ENCODE assay signal across 8 cellular contexts in genomic region chr16:2428051-2428786, GRCh38. TPM values are rescaled to one million over a fixed set of nuclear protein-coding genes. Genes with fewer than 3 reads are reported as not detected.
DNase-seq lines count a peak whose midpoint lies in the region; ATAC-seq and TF ChIP-seq lines count a peak whose summit lies in the region.

No MANE protein-coding gene starts in this region.

- peak overlapping the region; percentile 33 to 83 (median 57) for H3K27ac ChIP-seq in body of pancreas
- peak overlapping the region; percentile 67 to 85 (median 72) for H3K27ac ChIP-seq in stomach

- H3K36me3 ChIP-seq in Caco-2 (ENCODE audit: control insufficient read depth, insufficient read depth, low read length) (no peaks in the 10 kb centered on the region; the same call in 1 of the 2 replicates), body of pancreas (replicated peaks in 1 of 2; ENCODE audit: insufficient read depth in 1 of 2, low read depth in 2 of 2) (no peaks in the 10 kb centered on the region), stomach (peaks cover 4 to 14% (median 9%) of the 10 kb centered on the region in 4 donors)

- POLR2A ChIA-PET in Caco-2 (lab: Charles Lee): interaction anchor here (0.6 kb wide), 2 partner anchors 46 to 1667 kb away, joined by 3 to 5 read pairs; no protein-coding TSS in a partner anchor

- DNase-seq in Caco-2 (peak; percentile 70 to 75), GM20000 (ENCODE audit: low spot score) (peak; percentile 61), NCI-H2196 treated with DMSO at 0.1 percent for 48 hours (lab: John Stamatoyannopoulos, UW; ENCODE audit: unreplicated experiment) (peak; percentile 17), body of pancreas (peak; percentile 44 to 61 (median 54)), kidney tubule cell (ENCODE audit: low spot score) (peak; percentile 56), stomach (peak; percentile 40), NCI-H1436 treated with DMSO at 0.1 percent for 48 hours (lab: John Stamatoyannopoulos, UW) (no peak)

- peak overlapping the region; percentile 92 for H3K27ac Mint-ChIP-seq in Caco-2 (ENCODE audit: unreplicated experiment)

- 33 to 66% methylated on average over 12 to 28 of the region's 28 CpGs for WGBS in body of pancreas, 2 donors
- WGBS in stomach, 5 donors: 29 to 46% (median 31%) methylated on average over 18 to 28 of the region's 28 CpGs

- TF ChIP-seq POLR2A in body of pancreas (IDR thresholded peaks at IDR 0.05) (no peak), stomach (IDR thresholded peaks at IDR 0.05) (no peak)

- peak in 1 of 2 experiments; percentile 41 for TF ChIP-seq CTCF in Caco-2 (IDR thresholded peaks at IDR 0.05; ENCODE audit: insufficient read depth in 1 of 2, low read depth in 1 of 2, low read length in 1 of 2, severe bottlenecking in 1 of 2, unreplicated experiment in 1 of 2)
- TF ChIP-seq CTCF in GM20000 (IDR thresholded peaks at IDR 0.05; ENCODE audit: extremely low read depth, missing control alignments): no peak
- TF ChIP-seq CTCF in body of pancreas (IDR thresholded peaks at IDR 0.05): peak in 4 of 7 experiments; percentile 34 to 49 (median 40)
- peak in 2 of 7 experiments; percentile 16 to 22 for TF ChIP-seq CTCF in stomach (IDR thresholded peaks at IDR 0.05)

- H3K36me3 Mint-ChIP-seq in Caco-2 (ENCODE audit: insufficient read depth, unreplicated experiment): peaks cover 42% of the 10 kb centered on the region

- TF ChIP-seq EP300 in stomach (IDR thresholded peaks at IDR 0.05): no peak

- no peaks in the 10 kb centered on the region for H3K9me3 Mint-ChIP-seq in Caco-2 (ENCODE audit: unreplicated experiment)

- H3K4me1 Mint-ChIP-seq in Caco-2 (ENCODE audit: low read depth, unreplicated experiment): peaks cover 21% of the 10 kb centered on the region

- BruUV-seq in Caco-2 (replicated peaks; lab: Mats Ljungman, UMichigan): TSS peak; percentile 85

- ATAC-seq in body of pancreas (peak; percentile 12), HG03175 (IDR thresholded peaks at IDR 0.05; ENCODE audit: unreplicated experiment) (no peak)

- peak overlapping the region; percentile 70 for H3K4me3 ChIP-seq in Caco-2 (ENCODE audit: low read depth, low read length)
- peak overlapping the region; percentile 13 to 45 for H3K4me3 ChIP-seq in body of pancreas
- H3K4me3 ChIP-seq in stomach: peak overlapping the region; percentile 65 to 97 (median 89)

- peak overlapping the region; percentile 90 for H3K4me3 Mint-ChIP-seq in Caco-2 (ENCODE audit: unreplicated experiment)

- CTCF ChIA-PET in Caco-2 (lab: Charles Lee): interaction anchor here (0.6 to 1.3 kb wide), 5 partner anchors 10 to 100 kb away, joined by 3 to 4 read pairs (median 3); no protein-coding TSS in a partner anchor

- H3K27me3 Mint-ChIP-seq in Caco-2 (ENCODE audit: insufficient read depth, unreplicated experiment): no peaks in the 10 kb centered on the region

- H3K27me3 ChIP-seq in Caco-2 (replicated peaks; ENCODE audit: control insufficient read depth, insufficient read depth, low read length) (no peaks in the 10 kb centered on the region), body of pancreas (no peaks in the 10 kb centered on the region), stomach (no peaks in the 10 kb centered on the region)

- H3K4me1 ChIP-seq in Caco-2: peaks cover 15% of the 10 kb centered on the region
- H3K4me1 ChIP-seq in body of pancreas: peaks cover 18% of the 10 kb centered on the region
- peaks cover 12 to 31% (median 19%) of the 10 kb centered on the region in 4 donors for H3K4me1 ChIP-seq in stomach

- intact Hi-C loops in Caco-2 (cut with micrococcal nuclease; ENCODE audit: unreplicated experiment): loop anchor here (2.0 to 10.0 kb wide), 2 partner anchors 87 to 163 kb away; partner anchors contain the start of genes ABCA3 and RNPS1
- intact Hi-C loops in body of pancreas (cut with DNase I): loop anchor here (5.0 kb wide), 1 partner anchor 91 kb away; no protein-coding TSS in a partner anchor
- intact Hi-C loops in stomach (cut with DNase I; ENCODE audit: low total_unique reads): no loop called here

- H3K9me3 ChIP-seq in Caco-2: no peaks in the 10 kb centered on the region
- H3K9me3 ChIP-seq in body of pancreas: no peaks in the 10 kb centered on the region
- no peaks in the 10 kb centered on the region for H3K9me3 ChIP-seq in stomach

RNA-seq across cellular contexts. Expression of gene CCNF, which starts 1.0 kb away (rescaled TPM):
- total RNA-seq in Caco-2 (2022): 48.7 and 52.4 TPM in 2 replicates
- 1 to 10 TPM in 1 of 2 donors, under 1 TPM in 1; 0.99 to 2.3 TPM for total RNA-seq in body of pancreas
- 1 to 10 TPM; 1.3 to 7.8 (median 5.2) TPM for total RNA-seq in stomach
- 1 to 10 TPM in 2 of 3 donors, under 1 TPM in 1; 0.46 to 3.6 (median 1.9) TPM for polyA plus RNA-seq in stomach

RNA-seq across cellular contexts. Expression of gene TEDC2, which starts 31.7 kb away (rescaled TPM):
- total RNA-seq in Caco-2 (2022) (29.0 and 30.6 TPM in 2 replicates), body of pancreas (not detected), stomach (1 to 10 TPM in 3 of 5 donors, not detected in 2; 1.3 to 3.8 (median 3.6) TPM)
- 1 to 10 TPM in 2 of 3 donors, not detected in 1; 1.5 to 2.7 TPM for polyA plus RNA-seq in stomach

RNA-seq across cellular contexts. Expression of gene NTN3, which starts 42.9 kb away (rescaled TPM):
- total RNA-seq in Caco-2 (2022) (0.30 and 0.39 TPM in 2 replicates), body of pancreas (not detected), stomach (1 to 10 TPM in 1 of 5 donors, not detected in 4; 1.8 TPM)
- polyA plus RNA-seq in stomach: not detected

RNA-seq across cellular contexts. Expression of gene TBC1D24, which starts 46.7 kb away (rescaled TPM):
- total RNA-seq in Caco-2 (2022): 20.8 and 22.6 TPM in 2 replicates
- 10 to 100 TPM; 18.7 to 30.0 TPM for total RNA-seq in body of pancreas
- total RNA-seq in stomach: 10 to 100 TPM in 4 of 5 donors, 1 to 10 TPM in 1; 5.0 to 35.6 (median 18.7) TPM
- polyA plus RNA-seq in stomach: 1 to 10 TPM; 3.2 to 4.2 (median 3.4) TPM

Comparison
In these comparisons a context has a peak if more than half of its experiments do, and no peak if none do; other contexts are left out.
1. H3K4me3 ChIP-seq: peak in every context shown above with its lines; median percentile 89 in stomach; 70 in Caco-2; 29 in body of pancreas.